27 cellular contexts compared by ENCODE assay signal in the genomic region with DNA sequence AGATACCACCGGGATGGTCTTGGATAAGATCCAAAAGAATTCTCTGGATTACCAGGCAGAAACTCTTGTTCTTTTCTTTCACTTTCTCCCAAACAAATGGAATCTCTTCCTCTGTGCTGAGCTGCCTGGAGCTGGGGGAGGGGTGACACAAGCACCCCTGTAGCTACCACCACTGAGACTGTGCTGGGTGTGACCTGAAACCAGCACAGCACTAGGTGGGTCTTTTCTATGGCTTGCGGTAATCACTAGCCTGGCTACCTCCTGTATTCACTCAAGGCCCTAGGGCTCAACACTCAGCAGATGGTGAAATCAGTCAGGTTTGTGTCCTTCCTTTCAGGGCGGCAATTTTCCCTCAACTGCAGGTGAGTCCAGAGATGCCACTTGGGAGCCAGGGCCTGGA.
"Had no signal": no experiment of that assay in that cellular context is flagged by ENCODE, and none has a peak within 500 bp of the region (broad histone marks: within the 10 kb centered on the region; RNA-seq: fewer than 3 reads in every experiment).

No MANE protein-coding gene starts in this region.

- H3K4me1 Mint-ChIP-seq: activated CD4-positive, alpha-beta memory T cell treated with anti-CD3 and anti-CD28 coated beads, Interleukin-2, amount 10 ng/mL, durations not matched to agents 7 days and 5 days; activated CD4-positive, alpha-beta T cell treated with anti-CD3 and anti-CD28 coated beads, Interleukin-2, amount 10 ng/mL, durations not matched to agents 7 days and 5 days; activated naive CD4-positive, alpha-beta T cell treated with anti-CD3 and anti-CD28 coated beads, Interleukin-2, amount 10 ng/mL, durations not matched to agents 7 days and 5 days; activated naive CD8-positive, alpha-beta T cell treated with anti-CD3 and anti-CD28 coated beads, Interleukin-2, amount 10 ng/mL, durations not matched to agents 7 days and 5 days; central memory CD8-positive, alpha-beta T cell had no signal

- H3K4me3 Mint-ChIP-seq: activated CD4-positive, alpha-beta memory T cell treated with anti-CD3 and anti-CD28 coated beads, Interleukin-2, amount 10 ng/mL, durations not matched to agents 7 days and 5 days; activated CD4-positive, alpha-beta T cell treated with anti-CD3 and anti-CD28 coated beads, Interleukin-2, amount 10 ng/mL, durations not matched to agents 7 days and 5 days; activated naive CD4-positive, alpha-beta T cell treated with anti-CD3 and anti-CD28 coated beads, Interleukin-2, amount 10 ng/mL, durations not matched to agents 7 days and 5 days; activated naive CD8-positive, alpha-beta T cell treated with anti-CD3 and anti-CD28 coated beads, Interleukin-2, amount 10 ng/mL, durations not matched to agents 7 days and 5 days; activated T-cell treated with anti-CD3 and anti-CD28 coated beads, Interleukin-2, amount 50 U/mL, for 24 hours; activated T-cell treated with anti-CD3 and anti-CD28 coated beads, Interleukin-2, amount 50 U/mL, for 72 hours; central memory CD8-positive, alpha-beta T cell; dendritic cell treated with granulocyte-macrophage colony-stimulating factor and Interleukin-4, amounts not matched to agents 40 ng/mL and 50 ng/mL, for 4 days had no signal

- H3K36me3 ChIP-seq: brain microvascular endothelial cell, esophagus squamous epithelium, heart right ventricle had no signal

- DNase-seq: activated CD4-positive, alpha-beta memory T cell treated with anti-CD3 and anti-CD28 coated beads, Interleukin-2, amount 10 ng/mL, durations not matched to agents 7 days and 5 days; activated CD4-positive, alpha-beta T cell treated with anti-CD3 and anti-CD28 coated beads for 1 hour; activated CD4-positive, alpha-beta T cell treated with anti-CD3 and anti-CD28 coated beads for 4 hours; activated CD4-positive, alpha-beta T cell treated with anti-CD3 and anti-CD28 coated beads, Interleukin-2, amount 10 ng/mL, durations not matched to agents 7 days and 5 days; activated CD4-positive, alpha-beta T cell treated with anti-CD3 and anti-CD28 coated beads, Interleukin-2, amount 50 U/mL, for 4 hours; activated CD8-positive, alpha-beta memory T cell treated with anti-CD3 and anti-CD28 coated beads, Interleukin-2, amount 50 U/mL, for 48 hours; activated gamma-delta T cell; activated naive CD4-positive, alpha-beta T cell; activated naive CD4-positive, alpha-beta T cell treated with anti-CD3 and anti-CD28 coated beads, Interleukin-2, amount 10 ng/mL, durations not matched to agents 7 days and 5 days; activated naive CD8-positive, alpha-beta T cell treated with anti-CD3 and anti-CD28 coated beads, Interleukin-2, amount 10 ng/mL, durations not matched to agents 7 days and 5 days; activated T-cell treated with anti-CD3 and anti-CD28 coated beads for 4 hours; activated T-cell treated with anti-CD3 and anti-CD28 coated beads, Interleukin-2, amount 50 U/mL, for 24 hours; activated T-cell treated with anti-CD3 and anti-CD28 coated beads, Interleukin-2, amount 50 U/mL, for 72 hours; brain microvascular endothelial cell; dorsolateral prefrontal cortex; effector memory CD4-positive, alpha-beta T cell; esophagus squamous epithelium; foreskin melanocyte; heart right ventricle; T-helper 2 cell had no signal

- H3K27me3 ChIP-seq: brain microvascular endothelial cell, dorsolateral prefrontal cortex, esophagus squamous epithelium, gastroesophageal sphincter, heart right ventricle, hepatocyte had no signal

- H3K27me3 Mint-ChIP-seq: activated CD4-positive, alpha-beta T cell treated with anti-CD3 and anti-CD28 coated beads, Interleukin-2, amount 10 ng/mL, durations not matched to agents 7 days and 5 days; activated naive CD4-positive, alpha-beta T cell treated with anti-CD3 and anti-CD28 coated beads, Interleukin-2, amount 10 ng/mL, durations not matched to agents 7 days and 5 days; activated T-cell treated with anti-CD3 and anti-CD28 coated beads, Interleukin-2, amount 50 U/mL, for 24 hours; central memory CD8-positive, alpha-beta T cell; dendritic cell treated with granulocyte-macrophage colony-stimulating factor and Interleukin-4, amounts not matched to agents 40 ng/mL and 50 ng/mL, for 4 days had no signal

- ATAC-seq: activated naive CD4-positive, alpha-beta T cell treated with anti-CD3 and anti-CD28 coated beads, Interleukin-2, amount 50 U/mL, for 72 hours; activated T-cell treated with anti-CD3 and anti-CD28 coated beads, Interleukin-2, amount 50 U/mL, for 72 hours; gastroesophageal sphincter; heart right ventricle had no signal

- H2AFZ ChIP-seq: hepatocyte had no signal

- H3K27ac ChIP-seq: brain microvascular endothelial cell, coronary artery, dorsolateral prefrontal cortex, epithelial cell of prostate, esophagus squamous epithelium, gastroesophageal sphincter, heart right ventricle, hepatocyte had no signal

- H3K4me2 ChIP-seq: hepatocyte had no signal

- H3K9me3 ChIP-seq: esophagus squamous epithelium, gastroesophageal sphincter had no signal

- H3K9me3 Mint-ChIP-seq: activated CD4-positive, alpha-beta memory T cell treated with anti-CD3 and anti-CD28 coated beads, Interleukin-2, amount 10 ng/mL, durations not matched to agents 7 days and 5 days; activated CD4-positive, alpha-beta T cell treated with anti-CD3 and anti-CD28 coated beads, Interleukin-2, amount 10 ng/mL, durations not matched to agents 7 days and 5 days; activated naive CD4-positive, alpha-beta T cell treated with anti-CD3 and anti-CD28 coated beads, Interleukin-2, amount 10 ng/mL, durations not matched to agents 7 days and 5 days; activated naive CD8-positive, alpha-beta T cell treated with anti-CD3 and anti-CD28 coated beads, Interleukin-2, amount 10 ng/mL, durations not matched to agents 7 days and 5 days; central memory CD8-positive, alpha-beta T cell; dendritic cell treated with granulocyte-macrophage colony-stimulating factor and Interleukin-4, amounts not matched to agents 40 ng/mL and 50 ng/mL, for 4 days had no signal

- H3K4me1 ChIP-seq: esophagus squamous epithelium, gastroesophageal sphincter, heart right ventricle had no signal

- H3K4me3 ChIP-seq: coronary artery, dorsolateral prefrontal cortex, esophagus squamous epithelium, gastroesophageal sphincter, heart right ventricle, hepatocyte had no signal

- H3K27ac Mint-ChIP-seq: activated CD4-positive, alpha-beta memory T cell treated with anti-CD3 and anti-CD28 coated beads, Interleukin-2, amount 10 ng/mL, durations not matched to agents 7 days and 5 days; activated CD4-positive, alpha-beta T cell treated with anti-CD3 and anti-CD28 coated beads, Interleukin-2, amount 10 ng/mL, durations not matched to agents 7 days and 5 days; activated naive CD4-positive, alpha-beta T cell treated with anti-CD3 and anti-CD28 coated beads, Interleukin-2, amount 10 ng/mL, durations not matched to agents 7 days and 5 days; activated naive CD4-positive, alpha-beta T cell treated with anti-CD3 and anti-CD28 coated beads, Interleukin-2, amount 50 U/mL, for 72 hours; activated naive CD8-positive, alpha-beta T cell treated with anti-CD3 and anti-CD28 coated beads, Interleukin-2, amount 10 ng/mL, durations not matched to agents 7 days and 5 days; activated T-cell treated with anti-CD3 and anti-CD28 coated beads, Interleukin-2, amount 50 U/mL, for 24 hours; activated T-cell treated with anti-CD3 and anti-CD28 coated beads, Interleukin-2, amount 50 U/mL, for 72 hours; dendritic cell treated with granulocyte-macrophage colony-stimulating factor and Interleukin-4, amounts not matched to agents 40 ng/mL and 50 ng/mL, for 4 days had no signal

- H3K79me2 ChIP-seq: hepatocyte had no signal

- H3K36me3 Mint-ChIP-seq: activated naive CD4-positive, alpha-beta T cell treated with anti-CD3 and anti-CD28 coated beads, Interleukin-2, amount 10 ng/mL, durations not matched to agents 7 days and 5 days; activated naive CD8-positive, alpha-beta T cell treated with anti-CD3 and anti-CD28 coated beads, Interleukin-2, amount 10 ng/mL, durations not matched to agents 7 days and 5 days had no signal
